19 cellular contexts compared by ENCODE assay signal in genomic region chr12:11880424-11880823, GRCh38.
"Had no signal": no experiment of that assay in that cellular context is flagged by ENCODE, and none has a peak within 500 bp of the region (broad histone marks: within the 10 kb centered on the region; RNA-seq: fewer than 3 reads in every experiment).

No MANE protein-coding gene starts in this region.

- H3K4me3 Mint-ChIP-seq: activated CD4-positive, alpha-beta T cell treated with anti-CD3 and anti-CD28 coated beads for 36 hours; activated CD8-positive, alpha-beta memory T cell treated with anti-CD3 and anti-CD28 coated beads, Interleukin-2, amount 10 ng/mL, durations not matched to agents 7 days and 5 days; activated naive CD8-positive, alpha-beta T cell treated with anti-CD3 and anti-CD28 coated beads for 36 hours; activated T-helper 17 cell treated with anti-CD3 and anti-CD28 coated beads, Interleukin-2, amount 50 U/mL, for 72 hours; immature natural killer cell; stimulated activated naive CD8-positive, alpha-beta T cell treated with anti-CD3 and anti-CD28 coated beads, Interleukin-15, amount 100 ng/mL, for 72 hours; WTC11 had no signal

- H3K36me3 ChIP-seq: left ventricle myocardium inferior had no signal

- H3K27ac ChIP-seq: esophagus muscularis mucosa, suprapubic skin had no signal

- H3K9me3 ChIP-seq: esophagus muscularis mucosa, left ventricle myocardium inferior, suprapubic skin had no signal

- ATAC-seq: activated CD4-positive, alpha-beta T cell treated with anti-CD3 and anti-CD28 coated beads for 36 hours; activated CD8-positive, alpha-beta memory T cell treated with anti-CD3 and anti-CD28 coated beads, Interleukin-2, amount 10 ng/mL, durations not matched to agents 7 days and 5 days; activated T-helper 17 cell treated with anti-CD3 and anti-CD28 coated beads, Interleukin-2, amount 50 U/mL, for 72 hours; stimulated activated naive CD8-positive, alpha-beta T cell treated with anti-CD3 and anti-CD28 coated beads, Interleukin-15, amount 100 ng/mL, for 72 hours; WTC11 had no signal

- H3K36me3 Mint-ChIP-seq: WTC11 had no signal

- H3K27me3 Mint-ChIP-seq: activated CD4-positive, alpha-beta T cell treated with anti-CD3 and anti-CD28 coated beads for 36 hours; activated CD8-positive, alpha-beta memory T cell treated with anti-CD3 and anti-CD28 coated beads, Interleukin-2, amount 10 ng/mL, durations not matched to agents 7 days and 5 days; activated naive CD8-positive, alpha-beta T cell treated with anti-CD3 and anti-CD28 coated beads for 36 hours; activated T-helper 17 cell treated with anti-CD3 and anti-CD28 coated beads, Interleukin-2, amount 50 U/mL, for 72 hours; stimulated activated naive CD8-positive, alpha-beta T cell treated with anti-CD3 and anti-CD28 coated beads, Interleukin-15, amount 100 ng/mL, for 72 hours had no signal

- H3K27ac Mint-ChIP-seq: activated CD4-positive, alpha-beta T cell treated with anti-CD3 and anti-CD28 coated beads for 36 hours; activated CD8-positive, alpha-beta memory T cell treated with anti-CD3 and anti-CD28 coated beads, Interleukin-2, amount 10 ng/mL, durations not matched to agents 7 days and 5 days; activated naive CD8-positive, alpha-beta T cell treated with anti-CD3 and anti-CD28 coated beads for 36 hours; activated T-helper 17 cell treated with anti-CD3 and anti-CD28 coated beads, Interleukin-2, amount 50 U/mL, for 72 hours; immature natural killer cell; stimulated activated naive CD8-positive, alpha-beta T cell treated with anti-CD3 and anti-CD28 coated beads, Interleukin-15, amount 100 ng/mL, for 72 hours; WTC11 had no signal

- DNase-seq: activated CD4-positive, alpha-beta T cell treated with anti-CD3 and anti-CD28 coated beads for 36 hours; activated CD4-positive, alpha-beta T cell treated with anti-CD3 and anti-CD28 coated beads, Interleukin-2, amount 50 U/mL, for 48 hours; activated CD8-positive, alpha-beta memory T cell treated with anti-CD3 and anti-CD28 coated beads, Interleukin-2, amount 10 ng/mL, durations not matched to agents 7 days and 5 days; activated naive CD4-positive, alpha-beta T cell; activated naive CD8-positive, alpha-beta T cell treated with anti-CD3 and anti-CD28 coated beads for 36 hours; activated T-cell treated with anti-CD3 and anti-CD28 coated beads, Interleukin-2, amount 50 U/mL, for 1 hour; amniotic stem cell; immature natural killer cell; kidney glomerular epithelial cell; left ventricle myocardium inferior; mammary epithelial cell; stimulated activated CD4-positive, alpha-beta T cell treated with anti-CD3 and anti-CD28 coated beads, Interleukin-15, amount 100 ng/mL, for 24 hours; stimulated activated CD4-positive, alpha-beta T cell treated with anti-CD3 and anti-CD28 coated beads, Interleukin-2, amount 100 ng/mL, for 48 hours; stimulated activated naive CD8-positive, alpha-beta T cell treated with anti-CD3 and anti-CD28 coated beads, Interleukin-15, amount 100 ng/mL, for 72 hours; trophoblast cell had no signal

- H3K27me3 ChIP-seq: esophagus muscularis mucosa, suprapubic skin had no signal

- H3K4me3 ChIP-seq: esophagus muscularis mucosa, left ventricle myocardium inferior, suprapubic skin had no signal

- H3K9me3 Mint-ChIP-seq: activated naive CD8-positive, alpha-beta T cell treated with anti-CD3 and anti-CD28 coated beads for 36 hours; activated T-helper 17 cell treated with anti-CD3 and anti-CD28 coated beads, Interleukin-2, amount 50 U/mL, for 72 hours; immature natural killer cell; stimulated activated naive CD8-positive, alpha-beta T cell treated with anti-CD3 and anti-CD28 coated beads, Interleukin-15, amount 100 ng/mL, for 72 hours; WTC11 had no signal
